12 cellular contexts compared by ENCODE assay signal in the genomic region with DNA sequence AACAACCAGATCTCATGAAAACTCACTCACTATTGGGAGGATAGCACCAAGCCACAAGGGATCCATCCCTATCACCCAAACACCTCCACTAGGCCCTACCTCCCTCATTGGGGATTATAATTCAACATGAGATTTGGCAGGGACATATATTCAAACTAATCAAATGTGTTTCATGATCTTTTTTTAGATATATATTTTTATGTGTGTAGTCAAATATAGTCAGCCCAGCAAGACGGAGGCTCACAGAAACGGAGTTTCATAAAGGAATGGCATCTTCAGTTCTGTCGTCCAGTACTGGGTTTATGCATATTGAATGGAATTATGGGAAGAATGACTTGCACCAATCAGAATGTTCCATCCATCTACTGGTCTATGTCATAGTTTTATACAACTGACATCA.
DNase-seq lines count a peak whose midpoint lies in the region; ATAC-seq and TF ChIP-seq lines count a peak whose summit lies in the region.
"Had no signal": no experiment of that assay in that cellular context is flagged by ENCODE, and none has a peak within 500 bp of the region (broad histone marks: within the 10 kb centered on the region; RNA-seq: fewer than 3 reads in every experiment).

No MANE protein-coding gene starts in this region.

- H3K9me3 ChIP-seq in BLaER1 treated with 17β-estradiol and CSF1 and Interleukin-3, amounts not matched to agents 10 nM and 100 nM (replicated peaks in 1 of 11), result peaks cover 0 to 9% (median 0%) of the 10 kb centered on the region in 11 experiments; a peak in 4 of 22 replicates
- no peaks in the 10 kb centered on the region for H3K9me3 ChIP-seq in gastroesophageal sphincter
- H3K9me3 ChIP-seq in vagina, result no peaks in the 10 kb centered on the region
- H3K9me3 ChIP-seq: Caco-2, HAP-1 had no signal

- CTCF ChIA-PET in HEK293T (lab: Yijun Ruan, JAX), result no interaction called here

- H3K4me1 ChIP-seq in BLaER1 treated with 17β-estradiol and CSF1 and Interleukin-3, amounts not matched to agents 10 nM and 100 nM, result peaks cover 35 to 41% (median 37%) of the 10 kb centered on the region in 10 experiments
- no peaks in the 10 kb centered on the region for H3K4me1 ChIP-seq in gastroesophageal sphincter
- peaks cover 9% of the 10 kb centered on the region for H3K4me1 ChIP-seq in vagina
- H3K4me1 ChIP-seq: Caco-2, HAP-1 had no signal

- intact Hi-C loops in vagina (cut with DNase I), result no loop called here

- WGBS in gastroesophageal sphincter (ENCODE audit: low coverage in 1 of 2), 2 donors, result 73 to 79% methylated on average over 3 of the region's 3 CpGs

- TF ChIP-seq EP300 in gastroesophageal sphincter (IDR thresholded peaks at IDR 0.05), result no peak

- H3K9ac ChIP-seq in BLaER1 treated with 17β-estradiol and CSF1 and Interleukin-3, amounts not matched to agents 10 nM and 100 nM, result no peak overlapping the region

- peak overlapping the region in 1 of 11 experiments; percentile 34; a peak in 1 of 22 replicates for H3K27ac ChIP-seq in BLaER1 treated with 17β-estradiol and CSF1 and Interleukin-3, amounts not matched to agents 10 nM and 100 nM
- peak overlapping the region in 3 of 4 donors; percentile 18 to 52 (median 38) for H3K27ac ChIP-seq in gastroesophageal sphincter
- peak overlapping the region; percentile 56 for H3K27ac ChIP-seq in vagina
- H3K27ac ChIP-seq: C4-2B, HL-60 had no signal

- TF ChIP-seq POLR2A in gastroesophageal sphincter (IDR thresholded peaks at IDR 0.05), result no peak
- no peak for TF ChIP-seq POLR2A in vagina (IDR thresholded peaks at IDR 0.05)
- TF ChIP-seq POLR2A in erythroblast (IDR thresholded peaks at IDR 0.05; ENCODE audit: low read length), result no peak

- no peaks in the 10 kb centered on the region for H4K20me1 ChIP-seq in BLaER1 treated with 17β-estradiol and CSF1 and Interleukin-3, amounts not matched to agents 10 nM and 100 nM

- POLR2A ChIA-PET in HEK293T (lab: Yijun Ruan, JAX), result no interaction called here

- peak overlapping the region; percentile 50 to 75 (median 67) for H3K4me2 ChIP-seq in BLaER1 treated with 17β-estradiol and CSF1 and Interleukin-3, amounts not matched to agents 10 nM and 100 nM

- no peak overlapping the region for H3K4me3 ChIP-seq in BLaER1 treated with 17β-estradiol and CSF1 and Interleukin-3, amounts not matched to agents 10 nM and 100 nM
- no peak overlapping the region for H3K4me3 ChIP-seq in gastroesophageal sphincter
- no peak overlapping the region for H3K4me3 ChIP-seq in vagina
- H3K4me3 ChIP-seq: HAP-1 had no signal

- H3K27me3 ChIP-seq in BLaER1 treated with 17β-estradiol and CSF1 and Interleukin-3, amounts not matched to agents 10 nM and 100 nM, result no peaks in the 10 kb centered on the region
- H3K27me3 ChIP-seq in gastroesophageal sphincter (peaks cover 1% of the 10 kb centered on the region), vagina (no peaks in the 10 kb centered on the region)

- DNase-seq in astrocyte of the hippocampus (ENCODE audit: low read depth, low spot score), result peak; percentile 2
- DNase-seq in vagina (ENCODE audit: extremely low spot score in 2 of 2), result no peak
- no peak for DNase-seq in T-helper 1 cell
- no peak for DNase-seq in erythroblast (lab: John Stamatoyannopoulos, UW)
- no peak for DNase-seq in HEK293T (ENCODE audit: extremely low spot score)
- DNase-seq: Caco-2; CD4-positive, alpha-beta T cell had no signal

- no peak for ATAC-seq in gastroesophageal sphincter

- no peaks in the 10 kb centered on the region for H3K36me3 ChIP-seq in BLaER1 treated with 17β-estradiol and CSF1 and Interleukin-3, amounts not matched to agents 10 nM and 100 nM
- H3K36me3 ChIP-seq in gastroesophageal sphincter (no peaks in the 10 kb centered on the region), vagina (no peaks in the 10 kb centered on the region)
- H3K36me3 ChIP-seq: HAP-1 had no signal

- no peak for TF ChIP-seq CTCF in gastroesophageal sphincter (IDR thresholded peaks at IDR 0.05)
- no peak for TF ChIP-seq CTCF in vagina (IDR thresholded peaks at IDR 0.05)

TF ChIP-seq in HEK293T, 16 proteins besides CTCF, POLR2A, EP300 and RAD21:
- no peak for TF ChIP-seq HDGF (IDR thresholded peaks at IDR 0.05; ENCODE audit: borderline replicate concordance)
- TF ChIP-seq SUZ12 (IDR thresholded peaks at IDR 0.05), result no peak
- TF ChIP-seq NFRKB (IDR thresholded peaks at IDR 0.05), result no peak
- no peak for TF ChIP-seq ELF4 (IDR thresholded peaks at IDR 0.05)
- no peak for TF ChIP-seq CTBP1 (IDR thresholded peaks at IDR 0.05; ENCODE audit: borderline replicate concordance)
- TF ChIP-seq FOXA1 (IDR thresholded peaks at IDR 0.05), result no peak
- TF ChIP-seq BHLHE40 (IDR thresholded peaks at IDR 0.05; ENCODE audit: borderline replicate concordance), result no peak
- TF ChIP-seq, protein P1, sequence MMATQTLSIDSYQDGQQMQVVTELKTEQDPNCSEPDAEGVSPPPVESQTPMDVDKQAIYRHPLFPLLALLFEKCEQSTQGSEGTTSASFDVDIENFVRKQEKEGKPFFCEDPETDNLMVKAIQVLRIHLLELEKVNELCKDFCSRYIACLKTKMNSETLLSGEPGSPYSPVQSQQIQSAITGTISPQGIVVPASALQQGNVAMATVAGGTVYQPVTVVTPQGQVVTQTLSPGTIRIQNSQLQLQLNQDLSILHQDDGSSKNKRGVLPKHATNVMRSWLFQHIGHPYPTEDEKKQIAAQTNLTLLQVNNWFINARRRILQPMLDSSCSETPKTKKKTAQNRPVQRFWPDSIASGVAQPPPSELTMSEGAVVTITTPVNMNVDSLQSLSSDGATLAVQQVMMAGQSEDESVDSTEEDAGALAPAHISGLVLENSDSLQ (IDR thresholded peaks at IDR 0.05), result no peak
- no peak for TF ChIP-seq SP1 (IDR thresholded peaks at IDR 0.05)
